ENCODE assay signal across 36 cellular contexts in the genomic region with DNA sequence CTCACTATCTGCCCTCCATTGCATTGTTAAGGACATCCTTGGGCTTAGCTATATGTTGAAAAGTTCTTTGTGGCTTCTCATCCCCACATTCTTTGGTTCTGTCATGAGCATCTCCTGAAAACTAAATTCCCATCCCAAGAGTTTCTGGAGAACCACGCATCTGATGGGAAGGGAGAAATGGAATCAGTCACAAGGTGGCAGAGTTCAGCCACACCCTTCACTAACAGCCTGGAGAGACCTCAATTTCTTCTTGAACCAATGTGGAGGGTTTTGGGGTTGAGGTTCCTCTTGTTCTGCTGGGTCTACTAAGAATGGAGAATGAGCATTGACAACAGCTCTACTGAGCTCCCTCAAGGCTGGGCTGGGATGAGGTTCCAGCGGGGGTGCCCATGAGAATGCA. TPM values are rescaled to one million over a fixed set of nuclear protein-coding genes. Genes with fewer than 3 reads are reported as not detected.
"Had no signal": no experiment of that assay in that cellular context is flagged by ENCODE, and none has a peak within 500 bp of the region (broad histone marks: within the 10 kb centered on the region; RNA-seq: fewer than 3 reads in every experiment).

No MANE protein-coding gene starts in this region.

- H3K36me3 ChIP-seq: breast epithelium had no signal

- H3K36me3 Mint-ChIP-seq: activated naive CD4-positive, alpha-beta T cell treated with anti-CD3 and anti-CD28 coated beads, Interleukin-2, amount 50 U/mL, for 24 hours; activated naive CD8-positive, alpha-beta T cell treated with anti-CD3 and anti-CD28 coated beads, Interleukin-2, amount 10 ng/mL, durations not matched to agents 7 days and 5 days had no signal

- H3K9me3 Mint-ChIP-seq: activated CD4-positive, alpha-beta T cell treated with anti-CD3 and anti-CD28 coated beads, Interleukin-2, amount 10 ng/mL, durations not matched to agents 7 days and 5 days; activated naive CD4-positive, alpha-beta T cell treated with anti-CD3 and anti-CD28 coated beads, Interleukin-2, amount 50 U/mL, for 24 hours; activated naive CD8-positive, alpha-beta T cell treated with anti-CD3 and anti-CD28 coated beads, Interleukin-2, amount 10 ng/mL, durations not matched to agents 7 days and 5 days; activated T-cell treated with anti-CD3 and anti-CD28 coated beads, Interleukin-2, amount 50 U/mL, for 24 hours had no signal

- H3K4me2 ChIP-seq: PC-9 had no signal

- H3K27ac ChIP-seq: body of pancreas, breast epithelium, PC-9, RWPE1 had no signal

- H3K4me3 ChIP-seq: body of pancreas, breast epithelium, PC-9 had no signal

- H3K4me1 ChIP-seq: body of pancreas, breast epithelium had no signal

- H3K27ac Mint-ChIP-seq: activated CD4-positive, alpha-beta T cell treated with anti-CD3 and anti-CD28 coated beads for 36 hours; activated CD4-positive, alpha-beta T cell treated with anti-CD3 and anti-CD28 coated beads, Interleukin-2, amount 10 ng/mL, durations not matched to agents 7 days and 5 days; activated CD8-positive, alpha-beta T cell treated with anti-CD3 and anti-CD28 coated beads, Interleukin-2, amount 10 ng/mL, durations not matched to agents 7 days and 5 days; activated naive CD4-positive, alpha-beta T cell treated with anti-CD3 and anti-CD28 coated beads, Interleukin-2, amount 50 U/mL, for 24 hours; activated naive CD8-positive, alpha-beta T cell treated with anti-CD3 and anti-CD28 coated beads, Interleukin-2, amount 10 ng/mL, durations not matched to agents 7 days and 5 days; activated T-cell treated with anti-CD3 and anti-CD28 coated beads, Interleukin-2, amount 50 U/mL, for 24 hours; activated T-helper 2 cell treated with anti-CD3 and anti-CD28 coated beads, Interferon-gamma antibody, Interleukin-2, Interleukin-4, amounts not matched to agents 10 μg/mL and 5 μg/mL and 100 μg/mL, durations not matched to agents 14 hours and 24 hours and 36 hours; WTC11 had no signal

- H3K9me3 ChIP-seq: body of pancreas, breast epithelium had no signal

- H3K27me3 Mint-ChIP-seq: activated CD4-positive, alpha-beta T cell treated with anti-CD3 and anti-CD28 coated beads for 36 hours; activated CD4-positive, alpha-beta T cell treated with anti-CD3 and anti-CD28 coated beads, Interleukin-2, amount 10 ng/mL, durations not matched to agents 7 days and 5 days; activated naive CD8-positive, alpha-beta T cell treated with anti-CD3 and anti-CD28 coated beads, Interleukin-2, amount 10 ng/mL, durations not matched to agents 7 days and 5 days; activated T-cell treated with anti-CD3 and anti-CD28 coated beads, Interleukin-2, amount 50 U/mL, for 24 hours had no signal

- H3K27me3 ChIP-seq: breast epithelium had no signal

- ATAC-seq: activated CD4-positive, alpha-beta T cell treated with anti-CD3 and anti-CD28 coated beads for 36 hours; activated CD4-positive, CD25-positive, alpha-beta regulatory T cell treated with anti-CD3 and anti-CD28 coated beads, Interleukin-2, amount 50 U/mL, for 24 hours; activated CD8-positive, alpha-beta T cell treated with anti-CD3 and anti-CD28 coated beads, Interleukin-2, amount 10 ng/mL, durations not matched to agents 7 days and 5 days; body of pancreas; Right ventricle myocardium inferior; WTC11 had no signal

- H3K4me1 Mint-ChIP-seq: activated CD4-positive, alpha-beta T cell treated with anti-CD3 and anti-CD28 coated beads for 36 hours; activated CD4-positive, alpha-beta T cell treated with anti-CD3 and anti-CD28 coated beads, Interleukin-2, amount 10 ng/mL, durations not matched to agents 7 days and 5 days; activated naive CD4-positive, alpha-beta T cell treated with anti-CD3 and anti-CD28 coated beads, Interleukin-2, amount 50 U/mL, for 24 hours; activated naive CD8-positive, alpha-beta T cell treated with anti-CD3 and anti-CD28 coated beads, Interleukin-2, amount 10 ng/mL, durations not matched to agents 7 days and 5 days; WTC11 had no signal

- H3K4me3 Mint-ChIP-seq: activated CD4-positive, alpha-beta T cell treated with anti-CD3 and anti-CD28 coated beads for 36 hours; activated CD4-positive, alpha-beta T cell treated with anti-CD3 and anti-CD28 coated beads, Interleukin-2, amount 10 ng/mL, durations not matched to agents 7 days and 5 days; activated CD8-positive, alpha-beta T cell treated with anti-CD3 and anti-CD28 coated beads, Interleukin-2, amount 10 ng/mL, durations not matched to agents 7 days and 5 days; activated naive CD4-positive, alpha-beta T cell treated with anti-CD3 and anti-CD28 coated beads, Interleukin-2, amount 50 U/mL, for 24 hours; activated naive CD8-positive, alpha-beta T cell treated with anti-CD3 and anti-CD28 coated beads, Interleukin-2, amount 10 ng/mL, durations not matched to agents 7 days and 5 days; activated T-cell treated with anti-CD3 and anti-CD28 coated beads, Interleukin-2, amount 50 U/mL, for 24 hours; WTC11 had no signal

- H2AFZ ChIP-seq: PC-9 had no signal

- DNase-seq: activated CD4-positive, alpha-beta T cell treated with anti-CD3 and anti-CD28 coated beads for 36 hours; activated CD4-positive, alpha-beta T cell treated with anti-CD3 and anti-CD28 coated beads, Interleukin-2, amount 10 ng/mL, durations not matched to agents 7 days and 5 days; activated CD4-positive, alpha-beta T cell treated with anti-CD3 and anti-CD28 coated beads, Interleukin-2, amount 50 U/mL, for 48 hours; activated CD8-positive, alpha-beta T cell treated with anti-CD3 and anti-CD28 coated beads, Interleukin-2, amount 10 ng/mL, durations not matched to agents 7 days and 5 days; activated gamma-delta T cell; activated naive CD4-positive, alpha-beta T cell treated with Interleukin-2 at 50 U/mL for 16 hours; activated naive CD8-positive, alpha-beta T cell treated with anti-CD3 and anti-CD28 coated beads, Interleukin-2, amount 10 ng/mL, durations not matched to agents 7 days and 5 days; activated T-cell treated with anti-CD3 and anti-CD28 coated beads, Interleukin-2, amount 50 U/mL, for 24 hours; amygdala; body of pancreas; Kasumi-1; KG1; NCI-H1092 treated with DMSO at 0.1 percent for 48 hours; NCI-H187 treated with DMSO at 0.1 percent for 48 hours; NCI-H2081 treated with DMSO at 0.1 percent for 48 hours; NCI-H345; NCI-H524 treated with DMSO at 0.1 percent for 48 hours; NCI-H748 treated with DMSO at 0.1 percent for 48 hours; NK-92 treated with Interleukin-12 subunit alpha and Interleukin-12 subunit beta, amount 100 ng/mL, for 24 hours; PC-9; SW 1271; T-helper 1 cell; T-helper 2 cell; T-helper 9 cell had no signal

- FAIRE-seq: astrocyte, RCC 7860 had no signal

RNA-seq across cellular contexts. Expression of gene MAGEL2, which starts 15.6 kb away (rescaled TPM):
- total RNA-seq: activated CD4-positive, alpha-beta T cell treated with anti-CD3 and anti-CD28 coated beads for 36 hours; activated CD4-positive, alpha-beta T cell treated with anti-CD3 and anti-CD28 coated beads, Interleukin-2, amount 10 ng/mL, durations not matched to agents 7 days and 5 days; activated CD8-positive, alpha-beta T cell treated with anti-CD3 and anti-CD28 coated beads, Interleukin-2, amount 10 ng/mL, durations not matched to agents 7 days and 5 days; activated naive CD8-positive, alpha-beta T cell treated with anti-CD3 and anti-CD28 coated beads, Interleukin-2, amount 10 ng/mL, durations not matched to agents 7 days and 5 days; activated T-helper 2 cell treated with anti-CD3 and anti-CD28 coated beads, Interferon-gamma antibody, Interleukin-2, Interleukin-4, amounts not matched to agents 10 μg/mL and 5 μg/mL and 100 μg/mL, durations not matched to agents 14 hours and 24 hours and 36 hours; NCI-H460; OCI-LY7; PC-9; Right ventricle myocardium inferior had no signal

RNA-seq across cellular contexts. Expression of gene NDN, which starts 23.9 kb away (rescaled TPM):
- total RNA-seq: M059J, OCI-LY7, PC-9 had no signal
